Comparison of ENCODE assay signal across 26 cellular contexts in genomic region chr21:44079846-44080245, GRCh38. TPM values are rescaled to one million over a fixed set of nuclear protein-coding genes. Genes with fewer than 3 reads are reported as not detected.
A peak's percentile ranks its signal among the peaks of the same experiment; 100 is the strongest.
DNase-seq lines count a peak whose midpoint lies in the region; ATAC-seq and TF ChIP-seq lines count a peak whose summit lies in the region.
"Had no signal": no experiment of that assay in that cellular context is flagged by ENCODE, and none has a peak within 500 bp of the region (broad histone marks: within the 10 kb centered on the region; RNA-seq: fewer than 3 reads in every experiment).

No MANE protein-coding gene starts in this region.

- no peak overlapping the region for H3K4me3 Mint-ChIP-seq in chondrocyte (ENCODE audit: unreplicated experiment)
- H3K4me3 Mint-ChIP-seq: WTC11 had no signal

- H3K27me3 Mint-ChIP-seq in chondrocyte (ENCODE audit: low read depth) = no peaks in the 10 kb centered on the region

- H3K27ac Mint-ChIP-seq in chondrocyte (ENCODE audit: unreplicated experiment) = no peak overlapping the region
- H3K27ac Mint-ChIP-seq: WTC11 had no signal

- H3K9me3 Mint-ChIP-seq in chondrocyte (ENCODE audit: low read depth) = no peaks in the 10 kb centered on the region
- H3K9me3 Mint-ChIP-seq: WTC11 had no signal

- TF ChIP-seq CTCF in chondrocyte (IDR thresholded peaks at IDR 0.05) (no peak), upper lobe of right lung (IDR thresholded peaks at IDR 0.05) (no peak), stomach (IDR thresholded peaks at IDR 0.05) (no peak)

- H3K4me1 ChIP-seq in right cardiac atrium (ENCODE audit: control insufficient read depth, insufficient read depth, low read length) (peaks cover 5% of the 10 kb centered on the region), upper lobe of right lung (peaks cover 8% of the 10 kb centered on the region), stomach (peaks cover 22 to 32% (median 26%) of the 10 kb centered on the region in 4 donors)
- H3K4me1 ChIP-seq: gastroesophageal sphincter had no signal

- intact Hi-C loops in cardiac septum (cut with DNase I) (no loop called here), right cardiac atrium (cut with DNase I) (no loop called here), upper lobe of right lung (cut with DNase I) (no loop called here), stomach (cut with DNase I; ENCODE audit: low total_unique reads) (no loop called here)

- H3K36me3 Mint-ChIP-seq in chondrocyte (ENCODE audit: low read depth) = peaks cover 45% of the 10 kb centered on the region

- H3K9me3 ChIP-seq in right cardiac atrium (ENCODE audit: control insufficient read depth, low read length) = no peaks in the 10 kb centered on the region
- H3K9me3 ChIP-seq in upper lobe of right lung = no peaks in the 10 kb centered on the region
- H3K9me3 ChIP-seq in stomach = no peaks in the 10 kb centered on the region
- H3K9me3 ChIP-seq: gastroesophageal sphincter, transverse colon had no signal

- H3K4me3 ChIP-seq in right cardiac atrium (ENCODE audit: low read length) (no peak overlapping the region), upper lobe of right lung (no peak overlapping the region), stomach (no peak overlapping the region)
- H3K4me3 ChIP-seq: gastroesophageal sphincter, SK-N-MC, transverse colon had no signal

- no peaks in the 10 kb centered on the region for H3K27me3 ChIP-seq in right cardiac atrium (ENCODE audit: control insufficient read depth, insufficient read depth)
- H3K27me3 ChIP-seq in upper lobe of right lung = no peaks in the 10 kb centered on the region
- no peaks in the 10 kb centered on the region for H3K27me3 ChIP-seq in stomach
- H3K27me3 ChIP-seq: gastroesophageal sphincter, transverse colon had no signal

- peaks cover 8% of the 10 kb centered on the region for H3K4me1 Mint-ChIP-seq in chondrocyte (ENCODE audit: low read depth)

- H3K36me3 ChIP-seq in upper lobe of right lung (peaks cover 99% of the 10 kb centered on the region), stomach (peaks cover 14 to 99% (median 95%) of the 10 kb centered on the region in 4 donors)

- H3K27ac ChIP-seq in right cardiac atrium (ENCODE audit: low read length) (no peak overlapping the region), upper lobe of right lung (no peak overlapping the region), stomach (peak overlapping the region in 1 of 5 donors; percentile 35)
- H3K27ac ChIP-seq: 22Rv1, gastroesophageal sphincter, KMS-11, SK-N-MC, transverse colon had no signal

- TF ChIP-seq EP300 in stomach (IDR thresholded peaks at IDR 0.05) = no peak

- ATAC-seq in right cardiac atrium = no peak
- ATAC-seq in upper lobe of right lung = peak; percentile 11
- ATAC-seq: esophagus mucosa, gastroesophageal sphincter, WTC11 had no signal

- peak; percentile 35 for DNase-seq in NCI-H2029 (lab: John Stamatoyannopoulos, UW)
- no peak for DNase-seq in NCI-H2029 treated with DMSO at 0.1 percent for 48 hours (lab: John Stamatoyannopoulos, UW)
- DNase-seq in cardiac septum (ENCODE audit: low spot score) = peak; percentile 55
- no peak for DNase-seq in right cardiac atrium
- peak; percentile 43 for DNase-seq in chondrocyte (ENCODE audit: low spot score)
- no peak for DNase-seq in upper lobe of right lung
- DNase-seq in NCI-H2227 treated with DMSO at 0.1 percent for 48 hours (lab: John Stamatoyannopoulos, UW) = no peak
- no peak for DNase-seq in stomach
- DNase-seq: activated gamma-delta T cell treated with Interleukin-2 at 50 U/mL for 16 hours; effector CD4-positive, alpha-beta T cell; hypothalamus; islet precursor cell; NCI-H1436 treated with DMSO at 0.1 percent for 48 hours; NCI-H2171 treated with DMSO at 0.1 percent for 48 hours; NCI-H69; RPMI8226; stimulated activated CD4-positive, alpha-beta T cell treated with anti-CD3 and anti-CD28 coated beads, Interleukin-2, amount 100 ng/mL, for 48 hours; stimulated activated naive CD4-positive, alpha-beta T cell treated with Interleukin-2 at 50 U/mL for 16 hours; T1000; transverse colon had no signal

- TF ChIP-seq POLR2A in stomach (IDR thresholded peaks at IDR 0.05) = no peak

- 89% methylated on average over 7 of the region's 7 CpGs for WGBS in right cardiac atrium
- 87 to 92% (median 88%) methylated on average over 7 of the region's 7 CpGs for WGBS in stomach, 5 donors

RNA-seq across cellular contexts. Expression of gene PWP2, which starts 27.4 kb away (rescaled TPM):
- 1.6 TPM for total RNA-seq in cardiac septum
- total RNA-seq in right cardiac atrium = 1 to 10 TPM in 3 of 4 donors, under 1 TPM in 1; 0.94 to 8.9 (median 2.3) TPM
- polyA plus RNA-seq in right cardiac atrium = 1.6 TPM
- total RNA-seq in chondrocyte = 0.36 to 2.5 TPM (median 1.9 TPM) in 3 replicates
- total RNA-seq in upper lobe of right lung = 9.9 TPM
- total RNA-seq in stomach = 10 to 100 TPM in 2 of 5 donors, 1 to 10 TPM in 2, not detected in 1; 4.6 to 29.2 (median 14.7) TPM
- 10 to 100 TPM in 1 of 3 donors, 1 to 10 TPM in 2; 2.4 to 15.3 (median 6.3) TPM for polyA plus RNA-seq in stomach

RNA-seq across cellular contexts. Expression of gene GATD3, which starts 53.6 kb away (rescaled TPM):
- total RNA-seq in cardiac septum (11.5 TPM), right cardiac atrium (10 to 100 TPM in 3 of 4 donors, 1 to 10 TPM in 1; 7.0 to 83.1 (median 14.1) TPM), chondrocyte (4.4 to 9.5 TPM (median 4.5 TPM) in 3 replicates), upper lobe of right lung (44.5 TPM), stomach (10 to 100 TPM in 3 of 5 donors, 1 to 10 TPM in 2; 9.6 to 40.6 (median 14.5) TPM)
- polyA plus RNA-seq in right cardiac atrium (12.1 TPM), stomach (10 to 100 TPM in 2 of 3 donors, 1 to 10 TPM in 1; 5.6 to 49.3 (median 15.1) TPM)

Comparison
In these comparisons a context has a peak if more than half of its experiments do, and no peak if none do; other contexts are left out.
1. DNase-seq: peak in NCI-H2029 (single experiment), cardiac septum (single experiment) and chondrocyte (single experiment); none in NCI-H2029 treated with DMSO at 0.1 percent for 48 hours (single experiment), right cardiac atrium (0 of 3), upper lobe of right lung (single experiment), NCI-H2227 treated with DMSO at 0.1 percent for 48 hours (single experiment) and stomach (single experiment).